In the genomic region with DNA sequence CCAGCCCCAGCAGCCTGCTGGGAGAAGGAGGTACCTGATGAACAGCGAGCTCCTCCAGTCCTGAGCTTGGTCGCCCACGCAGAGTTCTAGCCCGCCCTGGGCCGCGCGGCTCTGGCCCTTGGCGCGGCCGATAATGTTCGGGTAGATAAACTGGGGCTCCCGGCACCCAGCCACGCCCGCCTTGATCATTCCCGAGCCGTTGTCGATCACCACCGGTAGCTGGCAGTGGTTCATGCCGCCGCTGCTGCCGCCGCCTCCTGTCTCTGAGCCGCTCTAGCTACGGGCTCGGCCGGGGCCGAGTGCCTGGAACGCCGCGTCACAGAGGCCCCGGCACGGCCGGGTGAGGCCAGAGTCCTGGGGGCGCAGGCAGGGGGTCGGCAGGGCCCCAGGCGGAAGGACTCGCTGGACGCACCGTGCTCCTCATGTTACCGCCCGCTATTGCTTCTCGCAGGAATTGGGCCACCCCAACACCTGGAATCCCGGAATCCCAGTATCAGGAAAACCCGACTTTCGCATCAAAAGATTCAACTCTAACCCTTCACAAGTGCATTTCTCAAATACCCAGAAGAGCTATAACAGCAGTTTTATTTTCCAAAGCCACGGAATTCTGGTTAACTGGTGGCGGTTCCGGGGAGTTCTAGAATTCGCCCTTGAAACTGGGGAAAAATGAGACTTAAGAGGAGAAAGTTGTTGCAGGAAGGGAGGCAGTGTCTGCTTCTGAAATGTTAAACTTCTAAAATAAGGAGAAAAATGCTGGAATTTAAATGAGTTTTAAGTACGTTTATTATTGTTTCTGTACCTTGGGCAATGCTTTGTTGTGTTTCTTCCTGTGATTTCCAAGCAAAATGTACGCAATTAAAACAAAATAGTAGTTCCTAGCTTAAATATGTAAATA, we compare ENCODE assay signal across 8 cellular contexts. TPM values are rescaled to one million over a fixed set of nuclear protein-coding genes. Genes with fewer than 3 reads are reported as not detected.
A peak's percentile ranks its signal among the peaks of the same experiment; 100 is the strongest.
DNase-seq lines count a peak whose midpoint lies in the region; ATAC-seq and TF ChIP-seq lines count a peak whose summit lies in the region.

A gene (minus strand): TSS at position 275 of the 895 bp plus-strand sequence. CDS start 41 bp downstream, at position 234.

- peak within 1 kb of the TSS; percentile 86 to 89 for H3K9ac ChIP-seq in stomach smooth muscle (ENCODE audit: low read length in 2 of 2)

- peaks cover 6% of the 10 kb centered on the region for H3K4me1 ChIP-seq in ACC112 (ENCODE audit: control insufficient read depth, insufficient read depth, low read length, unreplicated experiment)
- H3K4me1 ChIP-seq in stomach smooth muscle (ENCODE audit: control insufficient read depth, insufficient read depth, low read length), result peaks cover 6% of the 10 kb centered on the region

- peak within 1 kb of the TSS; percentile 96 for H2AFZ ChIP-seq in ACC112 (ENCODE audit: low read length, unreplicated experiment)

- H3K4me1 Mint-ChIP-seq in natural killer cell treated with Interleukin-12 subunit alpha and Interleukin-12 subunit beta and Interleukin-15 and Interleukin-18, amount 100 ng/mL, for 72 hours (ENCODE audit: low read depth in 2 of 2), result peaks cover 28 to 44% of the 10 kb centered on the region in 2 donors

- H3K36me3 ChIP-seq in ACC112 (ENCODE audit: insufficient read depth, low read length), result peaks cover 5% of the 10 kb centered on the region
- no peaks in the 10 kb centered on the region for H3K36me3 ChIP-seq in stomach smooth muscle (ENCODE audit: control insufficient read depth in 2 of 2, insufficient read depth in 2 of 2, low read length in 2 of 2)

- DNase-seq in activated effector memory CD4-positive, alpha-beta T cell treated with Interleukin-2 at 50 U/mL for 16 hours, result peak; percentile 46
- DNase-seq in fibroblast of villous mesenchyme (ENCODE audit: low read depth), result peak; percentile 35
- DNase-seq in natural killer cell treated with Interleukin-12 subunit alpha and Interleukin-12 subunit beta and Interleukin-15 and Interleukin-18, amount 100 ng/mL, for 72 hours (ENCODE audit: low spot score), result peak; percentile 70

- peak within 1 kb of the TSS; percentile 88 for H3K4me3 Mint-ChIP-seq in natural killer cell treated with Interleukin-12 subunit alpha and Interleukin-12 subunit beta and Interleukin-15 and Interleukin-18, amount 100 ng/mL, for 72 hours

- H3K4me3 ChIP-seq in ACC112 (ENCODE audit: low read depth, low read length) (peak within 1 kb of the TSS; percentile 91), fibroblast of villous mesenchyme (ENCODE audit: low read depth, low read length) (peak within 1 kb of the TSS; percentile 64), stomach smooth muscle (ENCODE audit: low read length in 2 of 2) (peak within 1 kb of the TSS; percentile 86 to 94)

- H3K27ac Mint-ChIP-seq in natural killer cell treated with Interleukin-12 subunit alpha and Interleukin-12 subunit beta and Interleukin-15 and Interleukin-18, amount 100 ng/mL, for 72 hours, result peak within 1 kb of the TSS; percentile 74 to 87

- H3K27me3 ChIP-seq in ACC112 (ENCODE audit: insufficient read depth, low read length), result no peaks in the 10 kb centered on the region
- H3K27me3 ChIP-seq in stomach smooth muscle (ENCODE audit: control insufficient read depth in 1 of 2, insufficient read depth in 2 of 2, low read length in 2 of 2), result no peaks in the 10 kb centered on the region

- ATAC-seq in GM19035 (IDR thresholded peaks at IDR 0.05; ENCODE audit: unreplicated experiment) (peak; percentile 15), HG03439 (IDR thresholded peaks at IDR 0.05; ENCODE audit: unreplicated experiment) (peak; percentile 17)
- ATAC-seq in natural killer cell treated with Interleukin-12 subunit alpha and Interleukin-12 subunit beta and Interleukin-15 and Interleukin-18, amount 100 ng/mL, for 72 hours, result peak; percentile 22 to 31

- no peaks in the 10 kb centered on the region for H3K9me3 Mint-ChIP-seq in natural killer cell treated with Interleukin-12 subunit alpha and Interleukin-12 subunit beta and Interleukin-15 and Interleukin-18, amount 100 ng/mL, for 72 hours

- peaks cover 9% of the 10 kb centered on the region for H3K79me2 ChIP-seq in ACC112 (ENCODE audit: control insufficient read depth, insufficient read depth, low read length, unreplicated experiment)

- H3K36me3 Mint-ChIP-seq in natural killer cell treated with Interleukin-12 subunit alpha and Interleukin-12 subunit beta and Interleukin-15 and Interleukin-18, amount 100 ng/mL, for 72 hours, result peaks cover 14% of the 10 kb centered on the region

- no peaks in the 10 kb centered on the region for H3K27me3 Mint-ChIP-seq in natural killer cell treated with Interleukin-12 subunit alpha and Interleukin-12 subunit beta and Interleukin-15 and Interleukin-18, amount 100 ng/mL, for 72 hours

- no peaks in the 10 kb centered on the region for H3K9me3 ChIP-seq in stomach smooth muscle (ENCODE audit: control insufficient read depth in 2 of 2, low read length in 2 of 2)

- peak; percentile 5 for TF ChIP-seq CTCF in fibroblast of villous mesenchyme (IDR thresholded peaks at IDR 0.05; ENCODE audit: insufficient read depth, low read depth, low read length)

- H3K27ac ChIP-seq in ACC112 (ENCODE audit: low read depth, low read length), result peak within 1 kb of the TSS; percentile 67
- peak within 1 kb of the TSS; percentile 86 for H3K27ac ChIP-seq in stomach smooth muscle (ENCODE audit: low read length)

TF ChIP-seq in PFSK-1, 5 proteins besides CTCF, POLR2A, EP300 and RAD21:
- TF ChIP-seq TAF1 (IDR thresholded peaks at IDR 0.05; ENCODE audit: borderline replicate concordance, insufficient read depth, low read length) (no peak), FOXP2 (optimal IDR thresholded peaks at IDR 0.05; ENCODE audit: borderline replicate concordance, extremely low read depth, extremely low read length, insufficient read depth) (peak; percentile 16), POLR2AphosphoS5 (IDR thresholded peaks at IDR 0.05; ENCODE audit: low read depth, low read length) (no peak), SIN3A (IDR thresholded peaks at IDR 0.05; ENCODE audit: borderline replicate concordance, insufficient read depth, low read length) (no peak)
- TF ChIP-seq, protein P1, sequence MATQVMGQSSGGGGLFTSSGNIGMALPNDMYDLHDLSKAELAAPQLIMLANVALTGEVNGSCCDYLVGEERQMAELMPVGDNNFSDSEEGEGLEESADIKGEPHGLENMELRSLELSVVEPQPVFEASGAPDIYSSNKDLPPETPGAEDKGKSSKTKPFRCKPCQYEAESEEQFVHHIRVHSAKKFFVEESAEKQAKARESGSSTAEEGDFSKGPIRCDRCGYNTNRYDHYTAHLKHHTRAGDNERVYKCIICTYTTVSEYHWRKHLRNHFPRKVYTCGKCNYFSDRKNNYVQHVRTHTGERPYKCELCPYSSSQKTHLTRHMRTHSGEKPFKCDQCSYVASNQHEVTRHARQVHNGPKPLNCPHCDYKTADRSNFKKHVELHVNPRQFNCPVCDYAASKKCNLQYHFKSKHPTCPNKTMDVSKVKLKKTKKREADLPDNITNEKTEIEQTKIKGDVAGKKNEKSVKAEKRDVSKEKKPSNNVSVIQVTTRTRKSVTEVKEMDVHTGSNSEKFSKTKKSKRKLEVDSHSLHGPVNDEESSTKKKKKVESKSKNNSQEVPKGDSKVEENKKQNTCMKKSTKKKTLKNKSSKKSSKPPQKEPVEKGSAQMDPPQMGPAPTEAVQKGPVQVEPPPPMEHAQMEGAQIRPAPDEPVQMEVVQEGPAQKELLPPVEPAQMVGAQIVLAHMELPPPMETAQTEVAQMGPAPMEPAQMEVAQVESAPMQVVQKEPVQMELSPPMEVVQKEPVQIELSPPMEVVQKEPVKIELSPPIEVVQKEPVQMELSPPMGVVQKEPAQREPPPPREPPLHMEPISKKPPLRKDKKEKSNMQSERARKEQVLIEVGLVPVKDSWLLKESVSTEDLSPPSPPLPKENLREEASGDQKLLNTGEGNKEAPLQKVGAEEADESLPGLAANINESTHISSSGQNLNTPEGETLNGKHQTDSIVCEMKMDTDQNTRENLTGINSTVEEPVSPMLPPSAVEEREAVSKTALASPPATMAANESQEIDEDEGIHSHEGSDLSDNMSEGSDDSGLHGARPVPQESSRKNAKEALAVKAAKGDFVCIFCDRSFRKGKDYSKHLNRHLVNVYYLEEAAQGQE (IDR thresholded peaks at IDR 0.05; ENCODE audit: insufficient read depth in 1 of 2, low read depth in 2 of 2, low read length in 2 of 2), result no peak

RNA-seq across cellular contexts. Expression of the gene that starts here (rescaled TPM):
- polyA plus RNA-seq in PFSK-1 (2012; ENCODE audit: insufficient read length, low read depth), result 0.70 TPM
- 2.9 and 5.2 TPM in 2 replicates for total RNA-seq in fibroblast of villous mesenchyme
- 1 to 10 TPM; 1.5 to 2.0 TPM for total RNA-seq in natural killer cell treated with Interleukin-12 subunit alpha and Interleukin-12 subunit beta and Interleukin-15 and Interleukin-18, amount 100 ng/mL, for 72 hours

Comparison
In these comparisons a context has a peak if more than half of its experiments do, and no peak if none do; other contexts are left out.
1. Peak in every context shown above with its lines: DNase-seq, ATAC-seq, H3K4me3 ChIP-seq and H3K27ac ChIP-seq.